In the genomic region with DNA sequence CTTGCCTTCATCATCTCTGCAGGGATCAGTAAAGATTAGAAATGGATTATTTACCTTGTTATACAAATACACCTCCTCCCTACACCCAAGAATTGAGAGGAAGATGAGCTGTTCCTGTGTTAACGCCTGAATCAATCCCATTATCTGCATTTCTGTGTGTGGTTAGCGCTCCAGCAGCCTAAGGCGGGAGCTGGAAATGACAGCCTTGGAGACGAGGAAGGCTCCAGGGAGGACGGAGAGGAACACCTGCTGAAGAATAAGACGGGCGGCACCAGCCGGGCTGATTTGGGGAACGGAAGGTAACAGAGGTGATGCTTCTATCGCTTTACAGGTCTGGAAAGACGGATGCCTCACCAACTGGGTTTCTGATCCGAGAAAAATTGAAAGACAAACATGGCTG, we compare ENCODE assay signal across 1 cellular context.
TF ChIP-seq lines count a peak whose summit lies in the region.

No MANE protein-coding gene starts in this region.

TF ChIP-seq in GM23338, 12 proteins besides CTCF, POLR2A, EP300 and RAD21 (continued from another document):
- no peak for TF ChIP-seq STAT1 (IDR thresholded peaks at IDR 0.05; ENCODE audit: unreplicated experiment)
